8 cellular contexts compared by ENCODE assay signal in genomic region chr13:100088282-100088647, GRCh38. TPM values are rescaled to one million over a fixed set of nuclear protein-coding genes. Genes with fewer than 3 reads are reported as not detected.
DNase-seq lines count a peak whose midpoint lies in the region; ATAC-seq and TF ChIP-seq lines count a peak whose summit lies in the region.

No MANE protein-coding gene starts in this region.

- no peaks in the 10 kb centered on the region for H3K9me3 Mint-ChIP-seq in activated CD8-positive, alpha-beta T cell treated with anti-CD3 and anti-CD28 coated beads, Interleukin-2, amount 10 ng/mL, durations not matched to agents 7 days and 5 days (ENCODE audit: insufficient read depth)

- 59 to 74% (median 64%) methylated on average over 12 of the region's 12 CpGs for WGBS in spleen, 5 donors

- no peaks in the 10 kb centered on the region for H3K27me3 Mint-ChIP-seq in activated CD8-positive, alpha-beta T cell treated with anti-CD3 and anti-CD28 coated beads, Interleukin-2, amount 10 ng/mL, durations not matched to agents 7 days and 5 days (ENCODE audit: low read depth)

- H3K36me3 Mint-ChIP-seq in activated CD8-positive, alpha-beta T cell treated with anti-CD3 and anti-CD28 coated beads, Interleukin-2, amount 10 ng/mL, durations not matched to agents 7 days and 5 days (ENCODE audit: low read depth) = no peaks in the 10 kb centered on the region

- CTCF ChIA-PET in activated CD8-positive, alpha-beta T cell treated with anti-CD3 and anti-CD28 coated beads, Interleukin-2, amount 10 ng/mL, durations not matched to agents 7 days and 5 days (lab: Charles Lee) = no interaction called here

- peaks cover 21% of the 10 kb centered on the region for H3K4me1 Mint-ChIP-seq in activated CD8-positive, alpha-beta T cell treated with anti-CD3 and anti-CD28 coated beads, Interleukin-2, amount 10 ng/mL, durations not matched to agents 7 days and 5 days (ENCODE audit: low read depth)

- peak overlapping the region; percentile 91 for H3K4me3 Mint-ChIP-seq in activated CD8-positive, alpha-beta T cell treated with anti-CD3 and anti-CD28 coated beads, Interleukin-2, amount 10 ng/mL, durations not matched to agents 7 days and 5 days

- H3K9me3 ChIP-seq in spleen = no peaks in the 10 kb centered on the region

- H3K27ac Mint-ChIP-seq in activated CD8-positive, alpha-beta T cell treated with anti-CD3 and anti-CD28 coated beads, Interleukin-2, amount 10 ng/mL, durations not matched to agents 7 days and 5 days = peak overlapping the region; percentile 42

- peaks cover 0 to 41% (median 30%) of the 10 kb centered on the region in 6 donors for H3K4me1 ChIP-seq in spleen

- H3K4me3 ChIP-seq in HFF-Myc (replicated peaks; ENCODE audit: low read depth, low read length) (peak overlapping the region; percentile 87), iPS-11a (ENCODE audit: low read depth, low read length) (peak overlapping the region; percentile 96), spleen (peak overlapping the region; percentile 77 to 99 (median 91))

- ATAC-seq in activated CD8-positive, alpha-beta T cell treated with anti-CD3 and anti-CD28 coated beads, Interleukin-2, amount 10 ng/mL, durations not matched to agents 7 days and 5 days = no peak
- ATAC-seq in HG03280 (IDR thresholded peaks at IDR 0.05; ENCODE audit: unreplicated experiment) = no peak

- POLR2A ChIA-PET in activated CD8-positive, alpha-beta T cell treated with anti-CD3 and anti-CD28 coated beads, Interleukin-2, amount 10 ng/mL, durations not matched to agents 7 days and 5 days (lab: Charles Lee) = interaction anchor here (0.6 to 0.7 kb wide), 2 partner anchors 150 to 1432 kb away, joined by 3 read pairs; no protein-coding TSS in a partner anchor

- TF ChIP-seq CTCF in HFF-Myc (IDR thresholded peaks at IDR 0.05; ENCODE audit: low read depth, low read length, missing control alignments) (no peak), spleen (IDR thresholded peaks at IDR 0.05 in 8 of 11, conservative IDR thresholded peaks at IDR 0.05 in 3 of 11) (no peak)

- intact Hi-C loops in spleen (cut with DNase I; ENCODE audit: low total_unique reads) = no loop called here

- no peak for TF ChIP-seq POLR2A in spleen (IDR thresholded peaks at IDR 0.05)

- no peaks in the 10 kb centered on the region for H3K36me3 ChIP-seq in spleen

- H3K27ac ChIP-seq in spleen = peak overlapping the region in 6 of 8 donors; percentile 72 to 84 (median 79)

- no peak for DNase-seq in HFF-Myc (ENCODE audit: extremely low read depth, low read depth)
- no peak for DNase-seq in activated CD8-positive, alpha-beta T cell treated with anti-CD3 and anti-CD28 coated beads, Interleukin-2, amount 10 ng/mL, durations not matched to agents 7 days and 5 days
- no peak for DNase-seq in spleen
- no peak for DNase-seq in retina
- DNase-seq in SKM-1 (lab: John Stamatoyannopoulos, UW; ENCODE audit: unreplicated experiment) = no peak
- no peak for DNase-seq in CD1c-positive myeloid dendritic cell (ENCODE audit: extremely low spot score)

- H3K27me3 ChIP-seq in spleen (replicated peaks in 1 of 7) = no peaks in the 10 kb centered on the region

RNA-seq across cellular contexts. Expression of gene PCCA, which starts 0.6 kb away (rescaled TPM):
- total RNA-seq in activated CD8-positive, alpha-beta T cell treated with anti-CD3 and anti-CD28 coated beads, Interleukin-2, amount 10 ng/mL, durations not matched to agents 7 days and 5 days = 10 to 100 TPM; 11.4 to 12.2 TPM
- total RNA-seq in spleen = 10 to 100 TPM; 29.7 to 54.9 (median 46.8) TPM
- polyA plus RNA-seq in spleen = 10 to 100 TPM in 1 of 3 donors, 1 to 10 TPM in 2; 9.3 to 10.9 (median 9.8) TPM
